Comparison of ENCODE assay signal across 28 cellular contexts in genomic region chrX:1075741-1076140, GRCh38.
"Had no signal": no experiment of that assay in that cellular context is flagged by ENCODE, and none has a peak within 500 bp of the region (broad histone marks: within the 10 kb centered on the region; RNA-seq: fewer than 3 reads in every experiment).

No MANE protein-coding gene starts in this region.

- H3K27ac ChIP-seq: dorsolateral prefrontal cortex, epithelial cell of prostate, gastrocnemius medialis, parathyroid adenoma, prostate gland, right atrium auricular region, stomach, testis, tibial artery had no signal

- H3K9me3 ChIP-seq: gastrocnemius medialis, testis had no signal

- DNase-seq: cerebellar nuclear complex; dorsolateral prefrontal cortex; effector CD8-positive, alpha-beta T cell; endodermal cell; foreskin fibroblast; gastrocnemius medialis; head of caudate nucleus; midbrain; naive thymus-derived CD4-positive, alpha-beta T cell; stimulated activated CD4-positive, alpha-beta T cell treated with anti-CD3 and anti-CD28 coated beads, Interleukin-12 subunit alpha, Interleukin-12 subunit beta, amount 100 ng/mL, for 4 hours; stimulated activated CD4-positive, alpha-beta T cell treated with anti-CD3 and anti-CD28 coated beads, Interleukin-1b, Interleukin-23, amount 100 ng/mL, for 48 hours; stimulated activated CD4-positive, alpha-beta T cell treated with anti-CD3 and anti-CD28 coated beads, Interleukin-4, amount 100 ng/mL, for 1 hour; stimulated activated naive CD4-positive, alpha-beta T cell treated with Interleukin-2 at 50 U/mL for 16 hours; stomach; testis had no signal

- H3K27me3 ChIP-seq: gastrocnemius medialis, right atrium auricular region, stomach, testis, tibial artery had no signal

- H3K4me1 ChIP-seq: gastrocnemius medialis, parathyroid adenoma, prostate gland, right atrium auricular region, stomach, testis, tibial artery had no signal

- ATAC-seq: esophagus mucosa; gastrocnemius medialis; left lobe of liver; naive thymus-derived CD4-positive, alpha-beta T cell; sciatic nerve; stimulated activated effector memory CD8-positive, alpha-beta T cell treated with anti-CD3 and anti-CD28 coated beads, Interleukin-12 subunit alpha, Interleukin-12 subunit beta, amount 100 ng/mL, for 72 hours had no signal

- H3K9ac ChIP-seq: parathyroid adenoma had no signal

- H2AFZ ChIP-seq: parathyroid adenoma had no signal

- H3K4me3 ChIP-seq: dorsolateral prefrontal cortex, gastrocnemius medialis, lung, prostate gland, right atrium auricular region, smooth muscle cell, stomach, testis, tibial artery had no signal

- FAIRE-seq: keratinocyte, urothelium cell line had no signal

- H3K4me2 ChIP-seq: smooth muscle cell had no signal

- H3K36me3 ChIP-seq: gastrocnemius medialis, prostate gland, right atrium auricular region, stomach, tibial artery had no signal

- H3K79me2 ChIP-seq: parathyroid adenoma had no signal
